9 cellular contexts compared by ENCODE assay signal in genomic region chr22:19718255-19719054, GRCh38. TPM values are rescaled to one million over a fixed set of nuclear protein-coding genes. Genes with fewer than 3 reads are reported as not detected.
DNase-seq lines count a peak whose midpoint lies in the region; ATAC-seq and TF ChIP-seq lines count a peak whose summit lies in the region.
"Had no signal": no experiment of that assay in that cellular context is flagged by ENCODE, and none has a peak within 500 bp of the region (broad histone marks: within the 10 kb centered on the region; RNA-seq: fewer than 3 reads in every experiment).

No MANE protein-coding gene starts in this region.

- peaks cover 11% of the 10 kb centered on the region for H3K4me1 Mint-ChIP-seq in activated CD4-positive, alpha-beta T cell treated with anti-CD3 and anti-CD28 coated beads for 36 hours
- H3K4me1 Mint-ChIP-seq in WTC11: peaks cover 21% of the 10 kb centered on the region
- peaks cover 8% of the 10 kb centered on the region for H3K4me1 Mint-ChIP-seq in activated CD4-positive, alpha-beta memory T cell treated with anti-CD3 and anti-CD28 coated beads for 36 hours (ENCODE audit: low read depth)

- peaks cover 4% of the 10 kb centered on the region for H3K9me3 ChIP-seq in iPS-18c (ENCODE audit: control insufficient read depth, insufficient read depth, low read length)
- no peaks in the 10 kb centered on the region for H3K9me3 ChIP-seq in suprapubic skin

- intact Hi-C loops in activated CD4-positive, alpha-beta T cell treated with anti-CD3 and anti-CD28 coated beads for 36 hours (cut with DNase I, micrococcal nuclease): loop anchor here (1.0 to 5.0 kb wide), 6 partner anchors 39 to 574 kb away; partner anchors contain the start of genes CDC45 (in 1 of the 2), CLTCL1 (in 1 of the 2), ESS2 (in 1 of the 2) and UFD1 (in 1 of the 2)
- intact Hi-C loops in activated CD4-positive, alpha-beta memory T cell treated with anti-CD3 and anti-CD28 coated beads for 36 hours (cut with micrococcal nuclease): loop anchor here (2.0 to 10.0 kb wide), 2 partner anchors 38 to 74 kb away; no protein-coding TSS in a partner anchor

- CTCF ChIA-PET in activated CD4-positive, alpha-beta T cell treated with anti-CD3 and anti-CD28 coated beads for 36 hours (lab: Charles Lee): interaction anchor here (0.5 to 0.7 kb wide), 3 partner anchors 192 to 467 kb away, joined by 3 to 4 read pairs (median 3); no protein-coding TSS in a partner anchor
- CTCF ChIA-PET in WTC11 (lab: Charles Lee): interaction anchor here (1.3 to 2.1 kb wide), 2 partner anchors 13 to 39 kb away, joined by 6 to 9 read pairs; no protein-coding TSS in a partner anchor
- CTCF ChIA-PET in activated CD4-positive, alpha-beta memory T cell treated with anti-CD3 and anti-CD28 coated beads for 36 hours (lab: Charles Lee): interaction anchor here (2.4 kb wide), 1 partner anchor 12 kb away, joined by 10 read pairs; no protein-coding TSS in a partner anchor

- POLR2A ChIA-PET in activated CD4-positive, alpha-beta T cell treated with anti-CD3 and anti-CD28 coated beads for 36 hours (lab: Charles Lee): no interaction called here
- POLR2A ChIA-PET in WTC11 (lab: Charles Lee): no interaction called here
- POLR2A ChIA-PET in activated CD4-positive, alpha-beta memory T cell treated with anti-CD3 and anti-CD28 coated beads for 36 hours (lab: Charles Lee): no interaction called here

- no peak overlapping the region for H3K4me3 Mint-ChIP-seq in activated CD4-positive, alpha-beta T cell treated with anti-CD3 and anti-CD28 coated beads for 36 hours
- peak overlapping the region; percentile 42; the same call in 1 of the 2 replicates for H3K4me3 Mint-ChIP-seq in WTC11
- H3K4me3 Mint-ChIP-seq in activated CD4-positive, alpha-beta memory T cell treated with anti-CD3 and anti-CD28 coated beads for 36 hours: no peak overlapping the region

- H3K4me3 ChIP-seq in iPS-18c (ENCODE audit: insufficient read depth, low read depth, low read length) (peak overlapping the region; percentile 63), suprapubic skin (peak overlapping the region; percentile 76)

- TF ChIP-seq CTCF in WTC11 (IDR thresholded peaks at IDR 0.05): no peak
- TF ChIP-seq CTCF in suprapubic skin (IDR thresholded peaks at IDR 0.05): no peak

- H3K27me3 ChIP-seq in suprapubic skin: peaks cover 26% of the 10 kb centered on the region

- no CpG with 5 or more reads among the region's 105 CpGs for WGBS in suprapubic skin

- H3K9me3 Mint-ChIP-seq in activated CD4-positive, alpha-beta T cell treated with anti-CD3 and anti-CD28 coated beads for 36 hours (ENCODE audit: low read depth): no peaks in the 10 kb centered on the region
- no peaks in the 10 kb centered on the region for H3K9me3 Mint-ChIP-seq in WTC11
- no peaks in the 10 kb centered on the region for H3K9me3 Mint-ChIP-seq in activated CD4-positive, alpha-beta memory T cell treated with anti-CD3 and anti-CD28 coated beads for 36 hours
- H3K9me3 Mint-ChIP-seq: activated naive CD4-positive, alpha-beta T cell treated with anti-CD3 and anti-CD28 coated beads, Interleukin-2, amount 50 U/mL, for 72 hours had no signal

- ATAC-seq in activated CD4-positive, alpha-beta T cell treated with anti-CD3 and anti-CD28 coated beads for 36 hours: peak; percentile 42
- no peak for ATAC-seq in WTC11
- ATAC-seq in HG02884 (IDR thresholded peaks at IDR 0.05; ENCODE audit: unreplicated experiment): no peak

- peaks cover 22% of the 10 kb centered on the region for H3K36me3 ChIP-seq in suprapubic skin

- H3K27ac ChIP-seq in suprapubic skin: no peak overlapping the region

- peaks cover 56% of the 10 kb centered on the region for H3K4me1 ChIP-seq in suprapubic skin

- peaks cover 32% of the 10 kb centered on the region for H3K27me3 Mint-ChIP-seq in activated CD4-positive, alpha-beta T cell treated with anti-CD3 and anti-CD28 coated beads for 36 hours
- H3K27me3 Mint-ChIP-seq in WTC11 (ENCODE audit: low read depth): peaks cover 80% of the 10 kb centered on the region
- peaks cover 43% of the 10 kb centered on the region for H3K27me3 Mint-ChIP-seq in activated CD4-positive, alpha-beta memory T cell treated with anti-CD3 and anti-CD28 coated beads for 36 hours

- no peaks in the 10 kb centered on the region for H3K36me3 Mint-ChIP-seq in activated CD4-positive, alpha-beta T cell treated with anti-CD3 and anti-CD28 coated beads for 36 hours (ENCODE audit: low read depth)
- H3K36me3 Mint-ChIP-seq in WTC11: peaks cover 10% of the 10 kb centered on the region
- H3K36me3 Mint-ChIP-seq in activated CD4-positive, alpha-beta memory T cell treated with anti-CD3 and anti-CD28 coated beads for 36 hours: no peaks in the 10 kb centered on the region
- H3K36me3 Mint-ChIP-seq: activated naive CD4-positive, alpha-beta T cell treated with anti-CD3 and anti-CD28 coated beads, Interleukin-2, amount 50 U/mL, for 72 hours had no signal

- no peak for DNase-seq in activated CD4-positive, alpha-beta T cell treated with anti-CD3 and anti-CD28 coated beads for 36 hours
- no peak for DNase-seq in activated CD4-positive, alpha-beta T cell treated with anti-CD3 and anti-CD28 coated beads, Interleukin-2, amount 50 U/mL, for 4 hours
- DNase-seq in WTC11 (ENCODE audit: low spot score) (no peak), suprapubic skin (ENCODE audit: low spot score in 2 of 2) (no peak), A172 (ENCODE audit: low spot score) (no peak)
- no peak for DNase-seq in activated CD4-positive, alpha-beta memory T cell treated with anti-CD3 and anti-CD28 coated beads for 36 hours

- TF ChIP-seq EP300 in suprapubic skin (IDR thresholded peaks at IDR 0.05): no peak

- H3K27ac Mint-ChIP-seq in activated CD4-positive, alpha-beta T cell treated with anti-CD3 and anti-CD28 coated beads for 36 hours: no peak overlapping the region
- no peak overlapping the region for H3K27ac Mint-ChIP-seq in WTC11
- no peak overlapping the region for H3K27ac Mint-ChIP-seq in activated CD4-positive, alpha-beta memory T cell treated with anti-CD3 and anti-CD28 coated beads for 36 hours
- H3K27ac Mint-ChIP-seq: activated naive CD4-positive, alpha-beta T cell treated with anti-CD3 and anti-CD28 coated beads, Interleukin-2, amount 50 U/mL, for 72 hours had no signal

- no peak for TF ChIP-seq POLR2A in suprapubic skin (IDR thresholded peaks at IDR 0.05)

TF ChIP-seq in WTC11, 78 proteins besides CTCF, POLR2A, EP300 and RAD21:
- TF ChIP-seq ZNF121 (CRISPR knock-in tag; IDR thresholded peaks at IDR 0.05) (0 out of 2 replicates have a peak, but pooled peaks have one; percentile 15), MYBL2 (CRISPR knock-in tag; IDR thresholded peaks at IDR 0.05) (peak; percentile 36; the same call in 1 of the 2 replicates), GRHL2 (CRISPR knock-in tag; IDR thresholded peaks at IDR 0.05; ENCODE audit: insufficient replicate concordance, severe bottlenecking) (no peak), ZNF423 (CRISPR knock-in tag; IDR thresholded peaks at IDR 0.05) (peak; percentile 68; the same call in 1 of the 2 replicates)
TF ChIP-seq in WTC11: peak in this region for 3.

RNA-seq across cellular contexts. Expression of gene SEPTIN5, which starts 4.2 kb away (rescaled TPM):
- total RNA-seq in activated CD4-positive, alpha-beta T cell treated with anti-CD3 and anti-CD28 coated beads for 36 hours: 1 to 10 TPM in 1 of 2 experiments, under 1 TPM in 1; 0.94 to 1.5 TPM
- total RNA-seq in WTC11 (2021): 12.6 to 22.4 TPM (median 15.2 TPM) in 3 replicates
- 100 to 1,000 TPM in 3 of 4 donors, 10 to 100 TPM in 1; 89.0 to 147 (median 129) TPM for total RNA-seq in suprapubic skin
- under 1 TPM; 0.41 to 0.43 TPM for total RNA-seq in activated CD4-positive, alpha-beta memory T cell treated with anti-CD3 and anti-CD28 coated beads for 36 hours
- 18.7 and 40.3 TPM in 2 replicates for total RNA-seq in A172 (2014; rRNA removed; shearing (Covaris generic))

RNA-seq across cellular contexts. Expression of gene GP1BB, which starts 4.9 kb away (rescaled TPM):
- total RNA-seq in activated CD4-positive, alpha-beta T cell treated with anti-CD3 and anti-CD28 coated beads for 36 hours: not detected
- 1.4 to 4.3 TPM (median 3.3 TPM) in 3 replicates for total RNA-seq in WTC11 (2021)
- total RNA-seq in suprapubic skin: 10 to 100 TPM; 14.7 to 28.7 (median 19.4) TPM
- total RNA-seq in activated CD4-positive, alpha-beta memory T cell treated with anti-CD3 and anti-CD28 coated beads for 36 hours: not detected
- total RNA-seq in A172 (2014; rRNA removed; shearing (Covaris generic)): 8.5 and 10.5 TPM in 2 replicates
- total RNA-seq: activated naive CD4-positive, alpha-beta T cell treated with anti-CD3 and anti-CD28 coated beads, Interleukin-2, amount 50 U/mL, for 72 hours had no signal

RNA-seq across cellular contexts. Expression of gene TBX1, which starts 42.1 kb away (rescaled TPM):
- total RNA-seq in activated CD4-positive, alpha-beta T cell treated with anti-CD3 and anti-CD28 coated beads for 36 hours: not detected
- total RNA-seq in WTC11 (2021) (7.9 to 12.8 TPM (median 9.3 TPM) in 3 replicates), suprapubic skin (1 to 10 TPM; 1.6 to 7.0 (median 4.8) TPM)
- not detected for total RNA-seq in activated CD4-positive, alpha-beta memory T cell treated with anti-CD3 and anti-CD28 coated beads for 36 hours
- 3.7 and 7.4 TPM in 2 replicates for total RNA-seq in A172 (2014; rRNA removed; shearing (Covaris generic))
- total RNA-seq: activated naive CD4-positive, alpha-beta T cell treated with anti-CD3 and anti-CD28 coated beads, Interleukin-2, amount 50 U/mL, for 72 hours had no signal
